9 cellular contexts compared by ENCODE assay signal in genomic region chr2:178482437-178482836, GRCh38. TPM values are rescaled to one million over a fixed set of nuclear protein-coding genes. Genes with fewer than 3 reads are reported as not detected.
DNase-seq lines count a peak whose midpoint lies in the region; ATAC-seq and TF ChIP-seq lines count a peak whose summit lies in the region.
"Had no signal": no experiment of that assay in that cellular context is flagged by ENCODE, and none has a peak within 500 bp of the region (broad histone marks: within the 10 kb centered on the region; RNA-seq: fewer than 3 reads in every experiment).

No MANE protein-coding gene starts in this region.

- peaks cover 38% of the 10 kb centered on the region for H3K79me2 ChIP-seq in GM23338 (replicated peaks; ENCODE audit: insufficient read depth)
- peaks cover 36% of the 10 kb centered on the region for H3K79me2 ChIP-seq in OCI-LY1 (ENCODE audit: insufficient read depth, low read length)

- H3K36me3 ChIP-seq in GM23338 (ENCODE audit: insufficient read depth) (no peaks in the 10 kb centered on the region), OCI-LY1 (ENCODE audit: insufficient read depth, low read length) (peaks cover 13% of the 10 kb centered on the region)

- 0 out of 2 replicates have a peak, but pooled peaks cover 8% of the 10 kb centered on the region for H3K27me3 ChIP-seq in GM23338 (ENCODE audit: insufficient read depth)
- H3K27me3 ChIP-seq in OCI-LY1 (ENCODE audit: insufficient read depth, low read length) = no peaks in the 10 kb centered on the region

- DNase-seq in GM23338 (ENCODE audit: low spot score) (peak; percentile 8), naive B cell (no peak), CD14-positive monocyte (ENCODE audit: low spot score) (no peak), NCI-H1436 treated with DMSO at 0.1 percent for 48 hours (lab: John Stamatoyannopoulos, UW) (no peak)
- DNase-seq in stimulated activated naive CD4-positive, alpha-beta T cell treated with Interleukin-2 at 50 U/mL for 16 hours (lab: John Stamatoyannopoulos, UW) = no peak
- DNase-seq in activated CD4-positive, CD25-positive, alpha-beta regulatory T cell (lab: John Stamatoyannopoulos, UW) = no peak

- intact Hi-C loops in CD14-positive monocyte (cut with micrococcal nuclease) = loop anchor here (5.0 kb wide), 2 partner anchors 40 kb away; no protein-coding TSS in a partner anchor

- H3K36me3 Mint-ChIP-seq in GM23338 (ENCODE audit: low read depth) (no peaks in the 10 kb centered on the region; the same call in 2 of the 3 replicates), naive B cell (peaks cover 13 to 15% of the 10 kb centered on the region in 2 donors), CD14-positive monocyte (peaks cover 13 to 16% of the 10 kb centered on the region in 2 donors)

- no peak overlapping the region for H2AFZ ChIP-seq in GM23338
- H2AFZ ChIP-seq in OCI-LY1 (ENCODE audit: low read length) = no peak overlapping the region

- no peak overlapping the region; the same call in 1 of the 2 replicates for H3K4me3 ChIP-seq in GM23338
- H3K4me3 ChIP-seq in OCI-LY1 (ENCODE audit: low read depth, low read length, poor library complexity, severe bottlenecking) = peak overlapping the region; percentile 89

- peak; percentile 32 for ATAC-seq in GM18502 (IDR thresholded peaks at IDR 0.05; ENCODE audit: poor library complexity, unreplicated experiment)
- no peak for ATAC-seq in GM23338
- no peak for ATAC-seq in naive B cell (ENCODE audit: low read depth in 2 of 2)

- H3K27ac ChIP-seq in GM23338 (ENCODE audit: low read depth) (no peak overlapping the region), OCI-LY1 (ENCODE audit: low read depth, low read length, poor library complexity, severe bottlenecking) (peak overlapping the region; percentile 34)

- H4K20me1 ChIP-seq in GM23338 (replicated peaks; ENCODE audit: insufficient read depth) (peaks cover 3% of the 10 kb centered on the region; the same call in 1 of the 2 replicates), OCI-LY1 (ENCODE audit: insufficient read depth, low read length) (no peaks in the 10 kb centered on the region)

- H3K9me2 ChIP-seq in GM23338 (ENCODE audit: insufficient read depth) (no peaks in the 10 kb centered on the region), OCI-LY1 (ENCODE audit: low read depth, low read length) (no peaks in the 10 kb centered on the region)

- H3K4me1 Mint-ChIP-seq in GM23338 (peaks cover 27% of the 10 kb centered on the region), naive B cell (peaks cover 31 to 56% (median 55%) of the 10 kb centered on the region in 3 donors), CD14-positive monocyte (peaks cover 44% of the 10 kb centered on the region)

- peak overlapping the region; percentile 97 for H3K4me2 ChIP-seq in GM23338
- H3K4me2 ChIP-seq in OCI-LY1 (ENCODE audit: low read length) = peak overlapping the region; percentile 90

- H3K4me1 ChIP-seq in GM23338 (ENCODE audit: insufficient read depth) = peaks cover 16% of the 10 kb centered on the region; the same call in 1 of the 2 replicates
- H3K4me1 ChIP-seq in OCI-LY1 (ENCODE audit: insufficient read depth, low read length, severe bottlenecking) = peaks cover 39% of the 10 kb centered on the region

- no peak for TF ChIP-seq CTCF in GM23338 (conservative IDR thresholded peaks at IDR 0.05; ENCODE audit: low read depth in 2 of 2)
- TF ChIP-seq CTCF in OCI-LY1 (IDR thresholded peaks at IDR 0.05; ENCODE audit: low read length) = no peak
- no peak for TF ChIP-seq CTCF in CD14-positive monocyte (IDR thresholded peaks at IDR 0.05)

- no peaks in the 10 kb centered on the region; the same call in 2 of the 3 replicates for H3K9me3 Mint-ChIP-seq in GM23338
- H3K9me3 Mint-ChIP-seq in naive B cell = no peaks in the 10 kb centered on the region
- no peaks in the 10 kb centered on the region for H3K9me3 Mint-ChIP-seq in CD14-positive monocyte
- H3K9me3 Mint-ChIP-seq: T-helper 1 cell treated with Interleukin-12 subunit alpha and Interleukin-12 subunit beta and Interleukin-4 antibody, amounts not matched to agents 30 μg/mL and 1 μg/mL, for 36 hours had no signal

- peaks cover 2% of the 10 kb centered on the region; the same call in 1 of the 2 replicates for H3F3A ChIP-seq in GM23338 (replicated peaks; ENCODE audit: low read depth)
- no peaks in the 10 kb centered on the region for H3F3A ChIP-seq in OCI-LY1 (ENCODE audit: insufficient read depth, low read length)

- peak overlapping the region; percentile 71; the same call in 1 of the 2 replicates for H3K9ac ChIP-seq in OCI-LY1 (ENCODE audit: low read length)

- H3K27ac Mint-ChIP-seq in GM23338 (no peak overlapping the region), naive B cell (peak overlapping the region in 1 of 6 donors; percentile 96), CD14-positive monocyte (no peak overlapping the region)
- H3K27ac Mint-ChIP-seq: T-helper 1 cell treated with Interleukin-12 subunit alpha and Interleukin-12 subunit beta and Interleukin-4 antibody, amounts not matched to agents 30 μg/mL and 1 μg/mL, for 36 hours had no signal

- H3K4me3 Mint-ChIP-seq in GM23338 (peak overlapping the region; percentile 90), naive B cell (peak overlapping the region in 6 of 8 donors; percentile 53 to 98 (median 96)), CD14-positive monocyte (no peak overlapping the region)

- peaks cover 2% of the 10 kb centered on the region for H3K27me3 Mint-ChIP-seq in GM23338 (ENCODE audit: insufficient read depth, low read depth, poor library complexity)
- H3K27me3 Mint-ChIP-seq in naive B cell = no peaks in the 10 kb centered on the region
- no peaks in the 10 kb centered on the region for H3K27me3 Mint-ChIP-seq in CD14-positive monocyte (ENCODE audit: low read depth in 3 of 3)

- H3K9me3 ChIP-seq in OCI-LY1 (ENCODE audit: low read length) = no peaks in the 10 kb centered on the region

TF ChIP-seq in GM23338, 12 proteins besides CTCF, POLR2A, EP300 and RAD21:
- TF ChIP-seq JUNB (IDR thresholded peaks at IDR 0.05; ENCODE audit: unreplicated experiment) = no peak
- TF ChIP-seq ZNF331 (CRISPR knock-in tag; IDR thresholded peaks at IDR 0.05; ENCODE audit: low read depth) = no peak
- TF ChIP-seq REST (IDR thresholded peaks at IDR 0.05; ENCODE audit: unreplicated experiment) = no peak
- no peak for TF ChIP-seq EZH2 (IDR thresholded peaks at IDR 0.05; ENCODE audit: low read depth, unreplicated experiment)
TF ChIP-seq in GM23338: peak in this region for 0.

RNA-seq across cellular contexts. Expression of gene PLEKHA3, which starts 2.2 kb away (rescaled TPM):
- 8.8 and 10.6 TPM in 2 replicates for total RNA-seq in GM23338 (2014; rRNA removed; shearing (Covaris generic))
- polyA plus RNA-seq in GM23338 (2016; fragmentation: Nextera tagmentation; extraction: Ambion mirVana) (15.2 and 16.1 TPM in 2 replicates), naive B cell (ENCODE audit: low read depth in 6 of 6) (10 to 100 TPM; 20.9 to 23.8 (median 22.3) TPM), CD14-positive monocyte (10 to 100 TPM; 13.4 to 14.1 TPM)

RNA-seq across cellular contexts. Expression of gene FKBP7, which starts 4.0 kb away (rescaled TPM):
- 8.3 and 8.6 TPM in 2 replicates for total RNA-seq in GM23338 (2014; rRNA removed; shearing (Covaris generic))
- polyA plus RNA-seq in GM23338 (2016; fragmentation: Nextera tagmentation; extraction: Ambion mirVana) = 9.0 and 12.1 TPM in 2 replicates
- polyA plus RNA-seq in naive B cell (ENCODE audit: low read depth in 6 of 6) = 1 to 10 TPM; 2.4 to 9.9 (median 4.7) TPM
- polyA plus RNA-seq in CD14-positive monocyte = 1 to 10 TPM in 1 of 2 donors, under 1 TPM in 1; 0.57 to 1.6 TPM

RNA-seq across cellular contexts. Expression of gene PJVK, which starts 31.3 kb away (rescaled TPM):
- 2.1 and 3.0 TPM in 2 replicates for total RNA-seq in GM23338 (2014; rRNA removed; shearing (Covaris generic))
- polyA plus RNA-seq in GM23338 (2016; fragmentation: Nextera tagmentation; extraction: Ambion mirVana) = 1.5 and 1.6 TPM in 2 replicates
- polyA plus RNA-seq in naive B cell (ENCODE audit: low read depth in 6 of 6) = under 1 TPM in 4 of 6 donors, not detected in 2; 0.24 to 0.68 (median 0.46) TPM
- polyA plus RNA-seq in CD14-positive monocyte = not detected

RNA-seq across cellular contexts. Expression of gene PRKRA, which starts 31.5 kb away (rescaled TPM):
- total RNA-seq in GM23338 (2014; rRNA removed; shearing (Covaris generic)) = 63.8 and 67.1 TPM in 2 replicates
- 38.6 and 44.0 TPM in 2 replicates for polyA plus RNA-seq in GM23338 (2016; fragmentation: Nextera tagmentation; extraction: Ambion mirVana)
- polyA plus RNA-seq in naive B cell (ENCODE audit: low read depth in 6 of 6) = 100 to 1,000 TPM in 1 of 6 donors, 10 to 100 TPM in 5; 59.8 to 107 (median 75.9) TPM
- polyA plus RNA-seq in CD14-positive monocyte = 10 to 100 TPM; 35.4 to 35.8 TPM

Comparison
In these comparisons a context has a peak if more than half of its experiments do, and no peak if none do; other contexts are left out.
1. H3K4me3 Mint-ChIP-seq: peak in GM23338 (single experiment) and naive B cell (6 of 8); none in CD14-positive monocyte (0 of 2).